In genomic region chr20:17950670-17951069, GRCh38 we compare ENCODE assay signal across 29 cellular contexts.
"Had no signal": no experiment of that assay in that cellular context is flagged by ENCODE, and none has a peak within 500 bp of the region (broad histone marks: within the 10 kb centered on the region; RNA-seq: fewer than 3 reads in every experiment).

No MANE protein-coding gene starts in this region.

- H3K9ac ChIP-seq: neural progenitor cell had no signal

- H3K4me3 Mint-ChIP-seq: dendritic cell treated with granulocyte-macrophage colony-stimulating factor and Interleukin-4, amounts not matched to agents 40 ng/mL and 50 ng/mL, for 4 days; endodermal cell; naive thymus-derived CD4-positive, alpha-beta T cell; nephron; neural progenitor cell; stimulated activated effector memory CD8-positive, alpha-beta T cell treated with anti-CD3 and anti-CD28 coated beads, Interleukin-12 subunit alpha, Interleukin-12 subunit beta, amount 100 ng/mL, for 72 hours had no signal

- H3K27me3 ChIP-seq: colonic mucosa, gastroesophageal sphincter, heart left ventricle, hepatocyte, neural progenitor cell, right atrium auricular region, sigmoid colon, transverse colon, upper lobe of right lung, uterus had no signal

- H3K27me3 Mint-ChIP-seq: dendritic cell treated with granulocyte-macrophage colony-stimulating factor and Interleukin-4, amounts not matched to agents 40 ng/mL and 50 ng/mL, for 4 days; naive thymus-derived CD4-positive, alpha-beta T cell had no signal

- H3K36me3 ChIP-seq: uterus had no signal

- H3K9me3 Mint-ChIP-seq: dendritic cell treated with granulocyte-macrophage colony-stimulating factor and Interleukin-4, amounts not matched to agents 40 ng/mL and 50 ng/mL, for 4 days; endodermal cell; naive thymus-derived CD4-positive, alpha-beta T cell; nephron; neural progenitor cell; stimulated activated effector memory CD8-positive, alpha-beta T cell treated with anti-CD3 and anti-CD28 coated beads, Interleukin-12 subunit alpha, Interleukin-12 subunit beta, amount 100 ng/mL, for 72 hours had no signal

- H3K9me3 ChIP-seq: colonic mucosa, gastroesophageal sphincter, heart left ventricle, prostate gland, right atrium auricular region, sigmoid colon, thoracic aorta, transverse colon, upper lobe of right lung, uterus had no signal

- DNase-seq: colonic mucosa; effector CD8-positive, alpha-beta T cell; endodermal cell; foreskin fibroblast; heart left ventricle; kidney; mesenchymal stem cell; midbrain; naive thymus-derived CD4-positive, alpha-beta T cell; sigmoid colon; stimulated activated CD4-positive, alpha-beta T cell treated with anti-CD3 and anti-CD28 coated beads, Interleukin-2, amount 100 ng/mL, for 24 hours; stimulated activated CD4-positive, alpha-beta T cell treated with anti-CD3 and anti-CD28 coated beads, Interleukin-4, amount 100 ng/mL, for 24 hours; stimulated activated naive CD4-positive, alpha-beta T cell treated with Interleukin-2 at 50 U/mL for 16 hours; transverse colon; upper lobe of right lung; uterus had no signal

- FAIRE-seq: kidney had no signal

- H3K27ac ChIP-seq: colonic mucosa, epithelial cell of prostate, gastroesophageal sphincter, heart left ventricle, hepatocyte, neural progenitor cell, prostate gland, right atrium auricular region, sigmoid colon, thoracic aorta, transverse colon, upper lobe of right lung, uterus had no signal

- ATAC-seq: esophagus mucosa; gastroesophageal sphincter; heart left ventricle; left lobe of liver; naive thymus-derived CD4-positive, alpha-beta T cell; stimulated activated effector memory CD8-positive, alpha-beta T cell treated with anti-CD3 and anti-CD28 coated beads, Interleukin-12 subunit alpha, Interleukin-12 subunit beta, amount 100 ng/mL, for 72 hours; upper lobe of right lung had no signal

- H3K27ac Mint-ChIP-seq: dendritic cell treated with granulocyte-macrophage colony-stimulating factor and Interleukin-4, amounts not matched to agents 40 ng/mL and 50 ng/mL, for 4 days; endodermal cell; nephron; neural progenitor cell; stimulated activated effector memory CD8-positive, alpha-beta T cell treated with anti-CD3 and anti-CD28 coated beads, Interleukin-12 subunit alpha, Interleukin-12 subunit beta, amount 100 ng/mL, for 72 hours had no signal

- H2AFZ ChIP-seq: hepatocyte, neural progenitor cell had no signal

- H3K4me1 ChIP-seq: colonic mucosa, neural progenitor cell, prostate gland, right atrium auricular region, sigmoid colon, uterus had no signal

- H3K4me3 ChIP-seq: colonic mucosa, gastroesophageal sphincter, heart left ventricle, hepatocyte, lung, neural progenitor cell, prostate gland, right atrium auricular region, sigmoid colon, thoracic aorta, transverse colon, upper lobe of right lung, uterus had no signal

- H3K4me1 Mint-ChIP-seq: neural progenitor cell had no signal

- H3K4me2 ChIP-seq: hepatocyte, neural progenitor cell had no signal
